Comparison of ENCODE assay signal across 7 cellular contexts in genomic region chr1:43550598-43551246, GRCh38.
DNase-seq lines count a peak whose midpoint lies in the region; ATAC-seq and TF ChIP-seq lines count a peak whose summit lies in the region.

No MANE protein-coding gene starts in this region.

- no peak overlapping the region for H3K27ac Mint-ChIP-seq in stimulated activated effector memory CD8-positive, alpha-beta T cell treated with anti-CD3 and anti-CD28 coated beads, Interleukin-12 subunit alpha, Interleukin-12 subunit beta, amount 100 ng/mL, for 72 hours

- no peaks in the 10 kb centered on the region for H3K36me3 Mint-ChIP-seq in stimulated activated effector memory CD8-positive, alpha-beta T cell treated with anti-CD3 and anti-CD28 coated beads, Interleukin-12 subunit alpha, Interleukin-12 subunit beta, amount 100 ng/mL, for 72 hours

- H3K36me3 ChIP-seq in HEK293 (ENCODE audit: control insufficient read depth in 2 of 2, insufficient read depth in 1 of 2, low read length in 2 of 2) (peaks cover 5 to 65% of the 10 kb centered on the region in 2 experiments; a peak in 2 of 3 replicates), iPS-18a (ENCODE audit: control insufficient read depth, low read depth, low read length) (peaks cover 23% of the 10 kb centered on the region)

- H3K9me3 ChIP-seq in HEK293 (ENCODE audit: control insufficient read depth, insufficient read depth, low read depth, low read length) (no peaks in the 10 kb centered on the region), iPS-18a (ENCODE audit: control insufficient read depth, low read depth, low read length) (no peaks in the 10 kb centered on the region)

- DNase-seq in stimulated activated effector memory CD8-positive, alpha-beta T cell treated with anti-CD3 and anti-CD28 coated beads, Interleukin-12 subunit alpha, Interleukin-12 subunit beta, amount 100 ng/mL, for 72 hours (ENCODE audit: low spot score in 2 of 2): no peak
- no peak for DNase-seq in stimulated activated CD4-positive, alpha-beta T cell treated with anti-CD3 and anti-CD28 coated beads, Interleukin-15, amount 100 ng/mL, for 24 hours
- DNase-seq in activated gamma-delta T cell treated with Interleukin-2 at 50 U/mL for 16 hours (no peak), NCI-H2107 (lab: John Stamatoyannopoulos, UW) (no peak)

- CTCF ChIA-PET in HEK293 (lab: Yijun Ruan, JAX): interaction anchor here (0.6 to 1.4 kb wide), 4 partner anchors 18 to 136 kb away, joined by 3 to 4 read pairs (median 4); no protein-coding TSS in a partner anchor

- peaks cover 9% of the 10 kb centered on the region for H3K4me1 Mint-ChIP-seq in stimulated activated effector memory CD8-positive, alpha-beta T cell treated with anti-CD3 and anti-CD28 coated beads, Interleukin-12 subunit alpha, Interleukin-12 subunit beta, amount 100 ng/mL, for 72 hours

- H3K4me3 ChIP-seq in HEK293 (ENCODE audit: low read depth, low read length) (no peak overlapping the region), iPS-18a (ENCODE audit: low read length) (peak overlapping the region; percentile 54)

- no peak overlapping the region for H3K27ac ChIP-seq in HEK293 (ENCODE audit: extremely low read depth, low read depth, low read length)
- peak overlapping the region; percentile 94 for H3K27ac ChIP-seq in VCaP
- H3K27ac ChIP-seq in iPS-18a (ENCODE audit: low read length): peak overlapping the region; percentile 65

- peak overlapping the region; percentile 36 for H3K4me3 Mint-ChIP-seq in stimulated activated effector memory CD8-positive, alpha-beta T cell treated with anti-CD3 and anti-CD28 coated beads, Interleukin-12 subunit alpha, Interleukin-12 subunit beta, amount 100 ng/mL, for 72 hours

- H3K27me3 ChIP-seq in iPS-18a (ENCODE audit: control insufficient read depth, insufficient read depth, low read length): no peaks in the 10 kb centered on the region

- TF ChIP-seq CTCF in HEK293 (tag by site-specific recombination; IDR thresholded peaks at IDR 0.05) (no peak), VCaP (conservative IDR thresholded peaks at IDR 0.05) (no peak)

- peak overlapping the region; percentile 67 for H3K9ac ChIP-seq in iPS-18a (ENCODE audit: low read length)

- POLR2A ChIA-PET in HEK293 (lab: Yijun Ruan, JAX): interaction anchor here (0.6 to 3.0 kb wide), 5 partner anchors 15 to 155 kb away, joined by 6 to 15 read pairs (median 7); partner anchors contain the start of gene KDM4A

- H3K4me1 ChIP-seq in HEK293 (ENCODE audit: control insufficient read depth, insufficient read depth, low read length) (peaks cover 2% of the 10 kb centered on the region; the same call in 1 of the 2 replicates), iPS-18a (ENCODE audit: control insufficient read depth, low read depth, low read length) (peaks cover 43% of the 10 kb centered on the region)

- H3K9me3 Mint-ChIP-seq in stimulated activated effector memory CD8-positive, alpha-beta T cell treated with anti-CD3 and anti-CD28 coated beads, Interleukin-12 subunit alpha, Interleukin-12 subunit beta, amount 100 ng/mL, for 72 hours: no peaks in the 10 kb centered on the region

- no peak for ATAC-seq in stimulated activated effector memory CD8-positive, alpha-beta T cell treated with anti-CD3 and anti-CD28 coated beads, Interleukin-12 subunit alpha, Interleukin-12 subunit beta, amount 100 ng/mL, for 72 hours

TF ChIP-seq in HEK293, 187 proteins besides CTCF, POLR2A, EP300 and RAD21:
- TF ChIP-seq REPIN1 (tag by site-specific recombination; IDR thresholded peaks at IDR 0.05; ENCODE audit: low read depth): no peak
- TF ChIP-seq WT1 (tag by site-specific recombination; IDR thresholded peaks at IDR 0.05): peak; percentile 59
- peak; percentile 98 for TF ChIP-seq ZNF623 (tag by site-specific recombination; IDR thresholded peaks at IDR 0.05)
